13 cellular contexts compared by ENCODE assay signal in genomic region chr7:79504607-79505389, GRCh38. TPM values are rescaled to one million over a fixed set of nuclear protein-coding genes. Genes with fewer than 3 reads are reported as not detected.
DNase-seq lines count a peak whose midpoint lies in the region; ATAC-seq, FAIRE-seq and TF ChIP-seq lines count a peak whose summit lies in the region.
"Had no signal": no experiment of that assay in that cellular context is flagged by ENCODE, and none has a peak within 500 bp of the region (broad histone marks: within the 10 kb centered on the region; RNA-seq: fewer than 3 reads in every experiment).

No MANE protein-coding gene starts in this region.

- WGBS in HepG2 (ENCODE audit: low lambda C conversion rate), result 51% methylated on average over 8 of the region's 9 CpGs
- 64% methylated on average over 8 of the region's 9 CpGs for WGBS in right lobe of liver (ENCODE audit: insufficient coverage, low coverage, low lambda C conversion rate, missing lambda C conversion rate)
- WGBS in stomach, 5 donors, result 50 to 65% (median 57%) methylated on average over 9 of the region's 9 CpGs

- H3K4me1 ChIP-seq in HepG2 (ENCODE audit: insufficient read depth, low read length) (peaks cover 35% of the 10 kb centered on the region), right lobe of liver (no peaks in the 10 kb centered on the region), lower lobe of right lung (no peaks in the 10 kb centered on the region), stomach (no peaks in the 10 kb centered on the region)
- H3K4me1 ChIP-seq: colonic mucosa had no signal

- TF ChIP-seq POLR2A in HepG2 (IDR thresholded peaks at IDR 0.05; ENCODE audit: insufficient read depth in 1 of 2, low read depth in 2 of 2, low read length in 2 of 2) (no peak), right lobe of liver (IDR thresholded peaks at IDR 0.05) (no peak), stomach (IDR thresholded peaks at IDR 0.05) (no peak)

- TF ChIP-seq CTCF in HepG2 (CRISPR knock-in tag; IDR thresholded peaks at IDR 0.05) (no peak), right lobe of liver (IDR thresholded peaks at IDR 0.05) (no peak), lower lobe of right lung (IDR thresholded peaks at IDR 0.05) (no peak), stomach (IDR thresholded peaks at IDR 0.05) (no peak)

- H3K79me2 ChIP-seq in HepG2 (ENCODE audit: insufficient read depth, low read length), result no peaks in the 10 kb centered on the region

- in situ Hi-C loops in HepG2 (cut with HindIII; ENCODE audit: extremely low pct_ligation_motif_present, low pct_unique_long_range_greater_than_20kb), result no loop called here

- peak; percentile 30; the same call in 1 of the 3 replicates for ATAC-seq in HepG2
- ATAC-seq in right lobe of liver, result no peak
- ATAC-seq in lower lobe of right lung, result peak; percentile 75 to 90
- ATAC-seq in GM19035 (IDR thresholded peaks at IDR 0.05; ENCODE audit: unreplicated experiment), result no peak
- no peak for ATAC-seq in GM18909 (IDR thresholded peaks at IDR 0.05; ENCODE audit: poor library complexity, unreplicated experiment)
- ATAC-seq: activated T-helper 17 cell treated with anti-CD3 and anti-CD28 coated beads, Interleukin-2, amount 50 U/mL, for 72 hours had no signal

- H3K36me3 ChIP-seq in HepG2 (replicated peaks in 1 of 2; ENCODE audit: control insufficient read depth in 1 of 2, insufficient read depth in 2 of 2, low read length in 2 of 2), result no peaks in the 10 kb centered on the region
- no peaks in the 10 kb centered on the region for H3K36me3 ChIP-seq in right lobe of liver
- H3K36me3 ChIP-seq in lower lobe of right lung, result no peaks in the 10 kb centered on the region
- H3K36me3 ChIP-seq in stomach, result no peaks in the 10 kb centered on the region
- H3K36me3 ChIP-seq: colonic mucosa, neutrophil had no signal

- H3K9me3 ChIP-seq in HepG2 (ENCODE audit: low read length) (no peaks in the 10 kb centered on the region), right lobe of liver (no peaks in the 10 kb centered on the region), lower lobe of right lung (no peaks in the 10 kb centered on the region), stomach (no peaks in the 10 kb centered on the region)
- H3K9me3 ChIP-seq: colonic mucosa, neutrophil, testis had no signal

- BruUV-seq in HepG2 (replicated peaks; lab: Mats Ljungman, UMichigan), result no TSS peak

- intact Hi-C loops in HepG2 (cut with micrococcal nuclease; ENCODE audit: unreplicated experiment) (no loop called here), right lobe of liver (cut with DNase I) (no loop called here), lower lobe of right lung (cut with DNase I) (no loop called here), stomach (cut with DNase I; ENCODE audit: low total_unique reads) (no loop called here)

- no peak for TF ChIP-seq RAD21 in HepG2 (CRISPR knock-in tag; IDR thresholded peaks at IDR 0.05)

- CTCF ChIA-PET in HepG2 (lab: Yijun Ruan, JAX; ENCODE audit: low intra/inter-chr PET ratio, low total read pairs), result no interaction called here

- no peaks in the 10 kb centered on the region for H4K20me1 ChIP-seq in HepG2 (ENCODE audit: insufficient read depth, low read length)

- H3K4me3 ChIP-seq in HepG2 (replicated peaks in 1 of 3; ENCODE audit: insufficient read depth in 1 of 3, low read depth in 2 of 3, low read length in 3 of 3), result no peak overlapping the region
- H3K4me3 ChIP-seq in right lobe of liver, result no peak overlapping the region
- no peak overlapping the region for H3K4me3 ChIP-seq in lower lobe of right lung
- H3K4me3 ChIP-seq in stomach, result no peak overlapping the region
- H3K4me3 ChIP-seq: colonic mucosa, testis had no signal

- no peak overlapping the region for H3K27ac ChIP-seq in HepG2 (ENCODE audit: extremely low read length, insufficient read depth, low read length)
- no peak overlapping the region for H3K27ac ChIP-seq in right lobe of liver
- no peak overlapping the region for H3K27ac ChIP-seq in lower lobe of right lung
- H3K27ac ChIP-seq in stomach, result no peak overlapping the region
- H3K27ac ChIP-seq: colonic mucosa, neutrophil had no signal

- DNase-seq in HepG2 (ENCODE audit: low spot score) (peak; percentile 9), right lobe of liver (no peak), cerebellar nuclear complex (lab: John Stamatoyannopoulos, UW) (peak; percentile 70 to 85), lower lobe of right lung (no peak), stomach (no peak), mucosa of gallbladder (ENCODE audit: low spot score) (no peak)
- DNase-seq: colonic mucosa, NCI-H187, testis had no signal

- H2AFZ ChIP-seq in HepG2 (ENCODE audit: low read length), result peak overlapping the region; percentile 52

- peak in 1 of 2 experiments; percentile 29; a peak in 1 of 4 replicates for TF ChIP-seq EP300 in HepG2 (IDR thresholded peaks at IDR 0.05; ENCODE audit: low read depth in 2 of 2, low read length in 2 of 2)
- no peak for TF ChIP-seq EP300 in HepG2 (CRISPR knock-in tag; IDR thresholded peaks at IDR 0.05; ENCODE audit: borderline replicate concordance)
- no peak for TF ChIP-seq EP300 in stomach (IDR thresholded peaks at IDR 0.05)

- POLR2A ChIA-PET in HepG2 (lab: Yijun Ruan, JAX), result no interaction called here

- no peak for FAIRE-seq in HepG2 (lab: Jason Lieb, UNC)

- no peak overlapping the region for H3K9ac ChIP-seq in HepG2 (ENCODE audit: insufficient read depth, low read depth, low read length)

- H3K27me3 ChIP-seq in HepG2 (ENCODE audit: control insufficient read depth in 1 of 2, insufficient read depth in 2 of 2, low read length in 2 of 2) (no peaks in the 10 kb centered on the region), right lobe of liver (no peaks in the 10 kb centered on the region), lower lobe of right lung (ENCODE audit: low read depth) (no peaks in the 10 kb centered on the region), stomach (no peaks in the 10 kb centered on the region)
- H3K27me3 ChIP-seq: colonic mucosa, neutrophil, testis had no signal

- no peak overlapping the region for H3K4me2 ChIP-seq in HepG2 (ENCODE audit: low read depth, low read length)

TF ChIP-seq in HepG2, 621 proteins besides CTCF, POLR2A, EP300 and RAD21:
- no peak for TF ChIP-seq ZNF225 (CRISPR knock-in tag; IDR thresholded peaks at IDR 0.05)
- 0 out of 2 replicates have a peak, but pooled peaks have one; percentile 21 for TF ChIP-seq FOSL2 (CRISPR knock-in tag; IDR thresholded peaks at IDR 0.05)
- 0 out of 2 replicates have a peak, but pooled peaks have one; percentile 27 for TF ChIP-seq NR2F6 (IDR thresholded peaks at IDR 0.05)
- TF ChIP-seq NR2F6 (CRISPR knock-in tag; IDR thresholded peaks at IDR 0.05), result no peak
TF ChIP-seq in HepG2: peak in this region for 2.

RNA-seq across cellular contexts. Expression of gene MAGI2, which starts 51.3 kb away (rescaled TPM):
- total RNA-seq in HepG2 (2016; rRNA removed; fragmentation: Illumina TruSeq; extraction: Trizol), result 1.1 and 3.8 TPM in 2 replicates
- 1.1 and 2.1 TPM in 2 replicates for total RNA-seq in HepG2 (2016; cell fraction: cytosol; rRNA removed; fragmentation: Illumina TruSeq; extraction: Trizol; ENCODE audit: low read depth)
- 0.65 and 3.4 TPM in 2 replicates for total RNA-seq in HepG2 (2016; cell fraction: insoluble cytoplasmic fraction; rRNA removed; fragmentation: Illumina TruSeq; extraction: Trizol)
- 0.65 and 0.90 TPM in 2 replicates for total RNA-seq in HepG2 (2016; cell fraction: membrane; rRNA removed; fragmentation: Illumina TruSeq; extraction: Trizol)
- 20.6 and 20.9 TPM in 2 replicates for total RNA-seq in HepG2 (2016; cell fraction: nucleus; rRNA removed; fragmentation: Illumina TruSeq; extraction: Trizol)
- polyA plus RNA-seq in HepG2 (2011; rRNA removed), result 1.5 and 1.6 TPM in 2 replicates
- 0.38 and 0.53 TPM in 2 replicates for polyA plus RNA-seq in HepG2 (2011; cell fraction: cytosol; rRNA removed)
- 7.0 and 7.5 TPM in 2 replicates for polyA plus RNA-seq in HepG2 (2011; cell fraction: nucleus; rRNA removed)
- polyA plus RNA-seq in HepG2 (2012), result 2.3 and 2.4 TPM in 2 replicates
- 0.12 and 0.24 TPM in 2 replicates for polyA plus RNA-seq in HepG2 (2016; cell fraction: cytosol; fragmentation: Illumina TruSeq; extraction: Trizol; ENCODE audit: low read depth)
- 0.50 and 0.87 TPM in 2 replicates for polyA plus RNA-seq in HepG2 (2016; cell fraction: insoluble cytoplasmic fraction; fragmentation: Illumina TruSeq; extraction: Trizol; ENCODE audit: low read depth)
- 0.22 and 0.26 TPM in 2 replicates for polyA plus RNA-seq in HepG2 (2016; cell fraction: membrane; fragmentation: Illumina TruSeq; extraction: Trizol; ENCODE audit: low read depth)
- polyA plus RNA-seq in HepG2 (2016; cell fraction: nucleus; fragmentation: Illumina TruSeq; extraction: Trizol; ENCODE audit: insufficient read depth, low read depth), result 1.8 and 3.0 TPM in 2 replicates
- 10.6 TPM in 1 of 2 replicates, not detected in the other for polyA minus RNA-seq in HepG2 (2011; rRNA and poly(A)+ RNA removed; ENCODE audit: low replicate concordance)
- 1.8 and 2.8 TPM in 2 replicates for polyA minus RNA-seq in HepG2 (2011; cell fraction: cytosol; rRNA and poly(A)+ RNA removed)
- 162 and 170 TPM in 2 replicates for polyA minus RNA-seq in HepG2 (2011; cell fraction: nucleus; rRNA and poly(A)+ RNA removed)
- 1 to 10 TPM; 1.2 to 4.0 (median 2.4) TPM for total RNA-seq in right lobe of liver
- 15.3 TPM for total RNA-seq in lower lobe of right lung
- 10 to 100 TPM in 3 of 5 donors, 1 to 10 TPM in 2; 4.5 to 53.9 (median 11.1) TPM for total RNA-seq in stomach
- 1 to 10 TPM in 2 of 3 donors, under 1 TPM in 1; 0.92 to 1.4 (median 1.4) TPM for polyA plus RNA-seq in stomach
- total RNA-seq in mucosa of gallbladder, result 10.6 TPM

Comparison
In these comparisons a context has a peak if more than half of its experiments do, and no peak if none do; other contexts are left out.
1. ATAC-seq: peak in HepG2 (single experiment) and lower lobe of right lung (2 of 2); none in right lobe of liver (0 of 4), GM19035 (single experiment) and GM18909 (single experiment).
2. DNase-seq: peak in HepG2 (single experiment) and cerebellar nuclear complex (2 of 2); none in right lobe of liver (0 of 3), lower lobe of right lung (single experiment), stomach (single experiment) and mucosa of gallbladder (single experiment).